ENCODE assay signal across 8 cellular contexts in the genomic region with DNA sequence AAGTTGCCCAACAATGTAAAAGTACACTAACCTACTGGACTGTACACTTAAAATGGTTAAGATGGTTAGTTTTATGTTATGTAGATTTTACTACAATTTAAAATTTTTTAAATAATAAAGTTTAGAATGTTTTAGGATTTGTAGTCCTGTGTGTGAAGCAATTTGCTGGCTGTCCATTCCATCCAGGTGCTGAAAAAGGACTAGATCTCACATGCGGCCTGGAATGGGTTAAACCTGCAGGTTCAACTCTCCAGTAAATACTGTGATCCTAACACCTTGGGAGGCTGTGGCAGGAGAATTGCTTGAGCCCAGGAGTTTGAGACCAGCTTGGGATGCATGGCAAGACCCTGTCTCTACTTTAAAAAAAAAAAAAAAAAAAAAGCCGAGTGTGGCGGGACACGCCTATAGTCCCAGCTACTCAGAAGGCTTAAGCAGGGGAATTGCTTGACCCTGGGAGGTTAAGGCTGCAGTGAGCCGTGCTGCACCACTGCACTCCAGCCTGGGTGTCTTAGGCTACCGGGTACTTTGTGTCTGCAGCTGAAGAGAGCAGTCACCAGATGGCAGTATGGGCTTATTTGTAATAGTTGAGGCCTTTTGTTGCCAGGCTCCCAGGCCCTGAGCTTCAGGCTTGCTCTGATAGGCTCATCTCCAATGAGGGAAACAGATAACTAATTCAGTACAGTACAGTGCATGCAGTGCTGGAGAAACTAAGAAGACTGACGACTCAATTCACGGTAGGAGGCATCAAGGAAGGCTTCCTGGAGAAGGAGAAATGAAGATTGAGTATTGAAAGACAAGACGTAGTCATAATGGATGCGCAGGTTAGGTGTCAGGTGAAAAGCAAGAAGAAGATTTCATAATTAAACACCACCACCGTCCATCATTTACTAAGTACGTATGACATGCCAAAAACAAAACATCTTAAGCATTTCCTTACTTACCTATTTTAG.
DNase-seq lines count a peak whose midpoint lies in the region; ATAC-seq and TF ChIP-seq lines count a peak whose summit lies in the region.

No MANE protein-coding gene starts in this region.

- H3K36me3 Mint-ChIP-seq in activated T-helper 1 cell treated with anti-CD3 and anti-CD28 coated beads, Interleukin-12 subunit alpha, Interleukin-12 subunit beta, Interleukin-2, Interleukin-4 antibody, amounts not matched to agents 30 ng/mL and 10 ng/mL and 1 ng/mL, durations not matched to agents 14 hours and 24 hours and 36 hours (ENCODE audit: low read depth), result no peaks in the 10 kb centered on the region

- POLR2A ChIA-PET in Panc1 (lab: Charles Lee), result interaction anchor here (0.6 kb wide), 1 partner anchor 121 kb away, joined by 5 read pairs; no protein-coding TSS in a partner anchor

- no peaks in the 10 kb centered on the region for H4K20me1 ChIP-seq in osteoblast (ENCODE audit: insufficient read depth, low read length)

- no peaks in the 10 kb centered on the region for H3K9me3 ChIP-seq in Panc1 (ENCODE audit: control insufficient read depth, insufficient read depth, low read depth, low read length)
- no peaks in the 10 kb centered on the region for H3K9me3 ChIP-seq in osteoblast (ENCODE audit: low read depth, low read length)
- H3K9me3 ChIP-seq in uterus, result no peaks in the 10 kb centered on the region

- H3K27me3 Mint-ChIP-seq in activated T-helper 1 cell treated with anti-CD3 and anti-CD28 coated beads, Interleukin-12 subunit alpha, Interleukin-12 subunit beta, Interleukin-2, Interleukin-4 antibody, amounts not matched to agents 30 ng/mL and 10 ng/mL and 1 ng/mL, durations not matched to agents 14 hours and 24 hours and 36 hours (ENCODE audit: insufficient read depth), result peaks cover 17% of the 10 kb centered on the region

- no peak overlapping the region for H3K4me3 ChIP-seq in Panc1 (ENCODE audit: low read depth in 2 of 2, low read length in 2 of 2)
- H3K4me3 ChIP-seq in osteoblast (ENCODE audit: insufficient read depth, low read length), result no peak overlapping the region
- no peak overlapping the region for H3K4me3 ChIP-seq in uterus

- H3K79me2 ChIP-seq in osteoblast (ENCODE audit: insufficient read depth, low read length), result no peaks in the 10 kb centered on the region

- no peak overlapping the region for H2AFZ ChIP-seq in osteoblast (ENCODE audit: low read length)

- CTCF ChIA-PET in Panc1 (lab: Charles Lee), result interaction anchor here (0.6 to 1.0 kb wide), 5 partner anchors 62 to 124 kb away, joined by 4 to 13 read pairs (median 10); no protein-coding TSS in a partner anchor

- peak; percentile 75 for TF ChIP-seq CTCF in 22Rv1 (IDR thresholded peaks at IDR 0.05)
- peak; percentile 74 for TF ChIP-seq CTCF in Panc1 (IDR thresholded peaks at IDR 0.05)
- peak; percentile 83 for TF ChIP-seq CTCF in foreskin keratinocyte (conservative IDR thresholded peaks at IDR 0.05)
- peak; percentile 84 for TF ChIP-seq CTCF in osteoblast (IDR thresholded peaks at IDR 0.05; ENCODE audit: extremely low read depth, low read depth, low read length)
- peak; percentile 32 to 57 (median 40) for TF ChIP-seq CTCF in uterus (IDR thresholded peaks at IDR 0.05)

- no peak overlapping the region for H3K27ac ChIP-seq in 22Rv1
- no peak overlapping the region for H3K27ac ChIP-seq in Panc1 (ENCODE audit: low read length)
- no peak overlapping the region for H3K27ac ChIP-seq in foreskin keratinocyte
- no peak overlapping the region for H3K27ac ChIP-seq in osteoblast (ENCODE audit: low read depth, low read length)
- no peak overlapping the region for H3K27ac ChIP-seq in uterus

- peak; percentile 69 for ATAC-seq in GM18498 (IDR thresholded peaks at IDR 0.05; ENCODE audit: unreplicated experiment)
- peak; percentile 93 for ATAC-seq in Panc1
- peak; percentile 85 for ATAC-seq in foreskin keratinocyte

- no peak for TF ChIP-seq POLR2A in uterus (IDR thresholded peaks at IDR 0.05)

- DNase-seq in LHCN-M2 (ENCODE audit: low read depth) (peak; percentile 77), Panc1 (ENCODE audit: low read depth, low spot score) (peak; percentile 54), foreskin keratinocyte (peak; percentile 40 to 69), osteoblast (ENCODE audit: insufficient read length, low spot score, missing footprints) (peak; percentile 74), uterus (peak; percentile 21 to 31)
- DNase-seq in activated T-helper 1 cell treated with anti-CD3 and anti-CD28 coated beads, Interleukin-12 subunit alpha, Interleukin-12 subunit beta, Interleukin-2, Interleukin-4 antibody, amounts not matched to agents 30 ng/mL and 10 ng/mL and 1 ng/mL, durations not matched to agents 14 hours and 24 hours and 36 hours (ENCODE audit: low spot score), result peak; percentile 44

- intact Hi-C loops in Panc1 (cut with micrococcal nuclease; ENCODE audit: unreplicated experiment), result loop anchor here (10.0 kb wide), 1 partner anchor 100 kb away; no protein-coding TSS in a partner anchor
- intact Hi-C loops in activated T-helper 1 cell treated with anti-CD3 and anti-CD28 coated beads, Interleukin-12 subunit alpha, Interleukin-12 subunit beta, Interleukin-2, Interleukin-4 antibody, amounts not matched to agents 30 ng/mL and 10 ng/mL and 1 ng/mL, durations not matched to agents 14 hours and 24 hours and 36 hours (cut with micrococcal nuclease), result loop anchor here (1.0 to 10.0 kb wide), 4 partner anchors 97 to 1130 kb away; no protein-coding TSS in a partner anchor
- intact Hi-C loops in uterus (cut with DNase I; ENCODE audit: low total_unique reads), result no loop called here

- H3K4me1 ChIP-seq in Panc1 (ENCODE audit: control insufficient read depth, insufficient read depth, low read length) (peaks cover 4% of the 10 kb centered on the region), foreskin keratinocyte (peaks cover 4% of the 10 kb centered on the region), osteoblast (ENCODE audit: insufficient read depth, low read length) (peaks cover 18% of the 10 kb centered on the region), uterus (no peaks in the 10 kb centered on the region)

- no TSS peak for BruUV-seq in Panc1 (replicated peaks; lab: Mats Ljungman, UMichigan)

- H3K4me1 Mint-ChIP-seq in activated T-helper 1 cell treated with anti-CD3 and anti-CD28 coated beads, Interleukin-12 subunit alpha, Interleukin-12 subunit beta, Interleukin-2, Interleukin-4 antibody, amounts not matched to agents 30 ng/mL and 10 ng/mL and 1 ng/mL, durations not matched to agents 14 hours and 24 hours and 36 hours (ENCODE audit: low read depth), result peaks cover 12% of the 10 kb centered on the region

- H3K36me3 ChIP-seq in Panc1 (ENCODE audit: control insufficient read depth, insufficient read depth, low read length) (no peaks in the 10 kb centered on the region; the same call in 1 of the 2 replicates), osteoblast (ENCODE audit: insufficient read depth, low read length) (no peaks in the 10 kb centered on the region), uterus (no peaks in the 10 kb centered on the region)

- no peaks in the 10 kb centered on the region; the same call in 1 of the 2 replicates for H3K27me3 ChIP-seq in Panc1 (ENCODE audit: control insufficient read depth, insufficient read depth, low read length)
- peaks cover 4% of the 10 kb centered on the region for H3K27me3 ChIP-seq in foreskin keratinocyte
- peaks cover 7% of the 10 kb centered on the region for H3K27me3 ChIP-seq in osteoblast (ENCODE audit: insufficient read depth, low read length)
- peaks cover 0 to 6% of the 10 kb centered on the region in 2 donors for H3K27me3 ChIP-seq in uterus

- H3K9me3 Mint-ChIP-seq in activated T-helper 1 cell treated with anti-CD3 and anti-CD28 coated beads, Interleukin-12 subunit alpha, Interleukin-12 subunit beta, Interleukin-2, Interleukin-4 antibody, amounts not matched to agents 30 ng/mL and 10 ng/mL and 1 ng/mL, durations not matched to agents 14 hours and 24 hours and 36 hours, result no peaks in the 10 kb centered on the region

- H3K4me2 ChIP-seq in osteoblast (ENCODE audit: insufficient read depth, low read length), result no peak overlapping the region

- no peak overlapping the region for H3K27ac Mint-ChIP-seq in activated T-helper 1 cell treated with anti-CD3 and anti-CD28 coated beads, Interleukin-12 subunit alpha, Interleukin-12 subunit beta, Interleukin-2, Interleukin-4 antibody, amounts not matched to agents 30 ng/mL and 10 ng/mL and 1 ng/mL, durations not matched to agents 14 hours and 24 hours and 36 hours

- H3K4me3 Mint-ChIP-seq in activated T-helper 1 cell treated with anti-CD3 and anti-CD28 coated beads, Interleukin-12 subunit alpha, Interleukin-12 subunit beta, Interleukin-2, Interleukin-4 antibody, amounts not matched to agents 30 ng/mL and 10 ng/mL and 1 ng/mL, durations not matched to agents 14 hours and 24 hours and 36 hours, result no peak overlapping the region

- in situ Hi-C loops in Panc1 (cut with HindIII; ENCODE audit: low pct_unique_long_range_greater_than_20kb, low sequenced_read_pairs), result no loop called here

Comparison
In these comparisons a context has a peak if more than half of its experiments do, and no peak if none do; other contexts are left out.
1. DNase-seq: peak in every context shown above with its lines; median percentile 77 in LHCN-M2; 74 in osteoblast; 54 in foreskin keratinocyte; 54 in Panc1; 44 in activated T-helper 1 cell treated with anti-CD3 and anti-CD28 coated beads, Interleukin-12 subunit alpha, Interleukin-12 subunit beta, Interleukin-2, Interleukin-4 antibody, amounts not matched to agents 30 ng/mL and 10 ng/mL and 1 ng/mL, durations not matched to agents 14 hours and 24 hours and 36 hours; 26 in uterus.